In the genomic region with DNA sequence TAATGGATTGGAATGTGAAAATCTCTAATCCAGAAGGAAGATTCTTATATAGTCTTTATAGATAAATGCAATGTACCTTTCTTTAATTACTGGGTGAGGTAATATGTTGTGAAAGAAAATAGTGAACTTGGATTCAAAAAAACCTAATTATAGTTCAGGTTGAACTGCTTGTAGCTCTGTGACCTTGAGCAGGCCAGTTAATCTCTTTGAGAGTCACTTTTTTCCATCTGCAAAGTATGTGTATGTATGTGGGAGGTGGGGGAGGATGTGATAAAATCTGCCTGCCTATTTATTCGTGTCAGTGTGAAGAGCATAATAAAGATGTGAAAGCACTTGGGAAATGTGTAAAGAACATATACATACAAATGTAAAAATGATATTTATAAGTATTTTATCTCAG, we compare ENCODE assay signal across 20 cellular contexts. TPM values are rescaled to one million over a fixed set of nuclear protein-coding genes. Genes with fewer than 3 reads are reported as not detected.
A peak's percentile ranks its signal among the peaks of the same experiment; 100 is the strongest.
DNase-seq lines count a peak whose midpoint lies in the region; ATAC-seq, FAIRE-seq and TF ChIP-seq lines count a peak whose summit lies in the region.
"Had no signal": no experiment of that assay in that cellular context is flagged by ENCODE, and none has a peak within 500 bp of the region (broad histone marks: within the 10 kb centered on the region; RNA-seq: fewer than 3 reads in every experiment).

No MANE protein-coding gene starts in this region.

- H3K9ac ChIP-seq in HepG2 (ENCODE audit: insufficient read depth, low read depth, low read length): no peak overlapping the region

- DNase-seq in heart left ventricle (no peak), cardiac septum (ENCODE audit: low spot score) (no peak), chondrocyte (ENCODE audit: low spot score) (no peak), HepG2 (ENCODE audit: low spot score) (peak; percentile 43), uterus (no peak), T-helper 9 cell (no peak), foreskin keratinocyte (no peak)
- DNase-seq: activated CD4-positive, CD25-positive, alpha-beta regulatory T cell treated with anti-CD3 and anti-CD28 coated beads, Interleukin-2, amount 50 U/mL, for 72 hours; activated naive CD4-positive, alpha-beta T cell; DMS53; esophagus squamous epithelium; left lung; naive thymus-derived CD4-positive, alpha-beta T cell; psoas muscle; SHP77; T-helper 17 cell had no signal

- CTCF ChIA-PET in HepG2 (lab: Yijun Ruan, JAX; ENCODE audit: low intra/inter-chr PET ratio, low total read pairs): no interaction called here

- TF ChIP-seq EP300 in HepG2 (IDR thresholded peaks at IDR 0.05; ENCODE audit: low read depth in 2 of 2, low read length in 2 of 2): no peak
- no peak for TF ChIP-seq EP300 in HepG2 (CRISPR knock-in tag; IDR thresholded peaks at IDR 0.05; ENCODE audit: borderline replicate concordance)

- in situ Hi-C loops in HepG2 (cut with HindIII; ENCODE audit: extremely low pct_ligation_motif_present, low pct_unique_long_range_greater_than_20kb): no loop called here

- H3K9me3 Mint-ChIP-seq in chondrocyte (ENCODE audit: low read depth): peaks cover 11% of the 10 kb centered on the region

- 2 to 5% (median 3%) methylated on average over 1 of the region's 1 CpG for WGBS in heart left ventricle, 4 donors
- WGBS in HepG2 (ENCODE audit: low lambda C conversion rate): 13% methylated on average over 1 of the region's 1 CpG

- H3K4me3 ChIP-seq in heart left ventricle: no peak overlapping the region
- no peak overlapping the region for H3K4me3 ChIP-seq in HepG2 (replicated peaks in 1 of 3; ENCODE audit: insufficient read depth in 1 of 3, low read depth in 2 of 3, low read length in 3 of 3)
- no peak overlapping the region for H3K4me3 ChIP-seq in uterus
- H3K4me3 ChIP-seq: A549, esophagus squamous epithelium, left lung, psoas muscle had no signal

- no peak overlapping the region for H2AFZ ChIP-seq in HepG2 (ENCODE audit: low read length)

- H3K4me2 ChIP-seq in HepG2 (ENCODE audit: low read depth, low read length): no peak overlapping the region

- no peaks in the 10 kb centered on the region for H3K27me3 ChIP-seq in heart left ventricle
- no peaks in the 10 kb centered on the region for H3K27me3 ChIP-seq in HepG2 (ENCODE audit: control insufficient read depth in 1 of 2, insufficient read depth in 2 of 2, low read length in 2 of 2)
- no peaks in the 10 kb centered on the region for H3K27me3 ChIP-seq in uterus
- no peaks in the 10 kb centered on the region for H3K27me3 ChIP-seq in foreskin keratinocyte
- H3K27me3 ChIP-seq: esophagus squamous epithelium, left lung had no signal

- no peak for TF ChIP-seq RAD21 in HepG2 (CRISPR knock-in tag; IDR thresholded peaks at IDR 0.05)

- H3K36me3 Mint-ChIP-seq in chondrocyte (ENCODE audit: low read depth): no peaks in the 10 kb centered on the region

- no peaks in the 10 kb centered on the region; the same call in 1 of the 2 replicates for H4K20me1 ChIP-seq in HepG2 (ENCODE audit: insufficient read depth, low read length)

- H3K4me1 ChIP-seq in heart left ventricle (peaks cover 7 to 44% (median 23%) of the 10 kb centered on the region in 12 donors), HepG2 (ENCODE audit: insufficient read depth, low read length) (peaks cover 22% of the 10 kb centered on the region), uterus (no peaks in the 10 kb centered on the region), foreskin keratinocyte (peaks cover 4% of the 10 kb centered on the region)

- peaks cover 0 to 10% (median 0%) of the 10 kb centered on the region in 9 donors for H3K36me3 ChIP-seq in heart left ventricle
- H3K36me3 ChIP-seq in HepG2 (replicated peaks in 1 of 2; ENCODE audit: control insufficient read depth in 1 of 2, insufficient read depth in 2 of 2, low read length in 2 of 2): peaks cover 1 to 7% of the 10 kb centered on the region in 2 experiments; a peak in 2 of 5 replicates
- H3K36me3 ChIP-seq in uterus: no peaks in the 10 kb centered on the region

- H3K79me2 ChIP-seq in HepG2 (ENCODE audit: insufficient read depth, low read length): peaks cover 10% of the 10 kb centered on the region

- no peak overlapping the region for H3K4me3 Mint-ChIP-seq in chondrocyte (ENCODE audit: unreplicated experiment)
- H3K4me3 Mint-ChIP-seq: naive thymus-derived CD4-positive, alpha-beta T cell; T-helper 17 cell had no signal

- H3K27me3 Mint-ChIP-seq in chondrocyte (ENCODE audit: low read depth): no peaks in the 10 kb centered on the region
- H3K27me3 Mint-ChIP-seq: brain, T-helper 17 cell had no signal

- no peak for TF ChIP-seq POLR2A in heart left ventricle (IDR thresholded peaks at IDR 0.05)
- no peak for TF ChIP-seq POLR2A in HepG2 (IDR thresholded peaks at IDR 0.05; ENCODE audit: insufficient read depth in 1 of 2, low read depth in 2 of 2, low read length in 2 of 2)
- TF ChIP-seq POLR2A in uterus (IDR thresholded peaks at IDR 0.05): no peak

- peak overlapping the region; percentile 42 for H3K27ac Mint-ChIP-seq in chondrocyte (ENCODE audit: unreplicated experiment)
- H3K27ac Mint-ChIP-seq: naive thymus-derived CD4-positive, alpha-beta T cell; T-helper 17 cell had no signal

- peaks cover 0 to 14% (median 3%) of the 10 kb centered on the region in 12 donors for H3K9me3 ChIP-seq in heart left ventricle
- no peaks in the 10 kb centered on the region for H3K9me3 ChIP-seq in HepG2 (ENCODE audit: low read length)
- H3K9me3 ChIP-seq in uterus: no peaks in the 10 kb centered on the region

- ATAC-seq in heart left ventricle (peak; percentile 61 to 73 (median 64)), HepG2 (no peak; the same call in 2 of the 3 replicates), HG02798 (IDR thresholded peaks at IDR 0.05; ENCODE audit: poor library complexity, unreplicated experiment) (no peak), foreskin keratinocyte (no peak)
- ATAC-seq: A549; left lung; naive thymus-derived CD4-positive, alpha-beta T cell; T-helper 17 cell had no signal

- H3K4me1 Mint-ChIP-seq in chondrocyte (ENCODE audit: low read depth): peaks cover 38% of the 10 kb centered on the region

- TF ChIP-seq CTCF in heart left ventricle (IDR thresholded peaks at IDR 0.05) (no peak), chondrocyte (IDR thresholded peaks at IDR 0.05) (no peak), HepG2 (CRISPR knock-in tag; IDR thresholded peaks at IDR 0.05) (no peak), uterus (IDR thresholded peaks at IDR 0.05) (no peak), foreskin keratinocyte (conservative IDR thresholded peaks at IDR 0.05) (no peak)

- POLR2A ChIA-PET in HepG2 (lab: Yijun Ruan, JAX): no interaction called here

- FAIRE-seq in HepG2 (lab: Jason Lieb, UNC): no peak

- intact Hi-C loops in heart left ventricle (cut with DNase I) (no loop called here), cardiac septum (cut with DNase I) (no loop called here), HepG2 (cut with micrococcal nuclease; ENCODE audit: unreplicated experiment) (no loop called here), uterus (cut with DNase I; ENCODE audit: low total_unique reads) (no loop called here)

- H3K27ac ChIP-seq in heart left ventricle: peak overlapping the region in 9 of 12 donors; percentile 19 to 58 (median 43)
- H3K27ac ChIP-seq in HepG2 (ENCODE audit: extremely low read length, insufficient read depth, low read length): no peak overlapping the region
- peak overlapping the region; percentile 44 to 52 for H3K27ac ChIP-seq in uterus
- no peak overlapping the region for H3K27ac ChIP-seq in foreskin keratinocyte
- H3K27ac ChIP-seq: A549, HL-60, left lung, psoas muscle had no signal

- BruUV-seq in HepG2 (replicated peaks; lab: Mats Ljungman, UMichigan): no TSS peak

TF ChIP-seq in HepG2, 621 proteins besides CTCF, POLR2A, EP300 and RAD21 (continues in another document):
- TF ChIP-seq HMG20A (CRISPR knock-in tag; IDR thresholded peaks at IDR 0.05; ENCODE audit: borderline replicate concordance) (no peak), ZNF446 (CRISPR knock-in tag; IDR thresholded peaks at IDR 0.05) (no peak)

RNA-seq across cellular contexts. Expression of a gene that starts 34.4 kb away (rescaled TPM):
- 10 to 100 TPM in 2 of 9 donors, 1 to 10 TPM in 7; 7.8 to 14.3 (median 8.4) TPM for total RNA-seq in heart left ventricle
- polyA plus RNA-seq in heart left ventricle: 1 to 10 TPM; 4.0 to 9.7 TPM
- total RNA-seq in cardiac septum: 6.2 TPM
- 9.9 to 19.0 TPM (median 11.4 TPM) in 3 replicates for total RNA-seq in chondrocyte
- total RNA-seq in HepG2 (2016; rRNA removed; fragmentation: Illumina TruSeq; extraction: Trizol): 11.0 and 12.9 TPM in 2 replicates
- total RNA-seq in HepG2 (2016; cell fraction: cytosol; rRNA removed; fragmentation: Illumina TruSeq; extraction: Trizol; ENCODE audit: low read depth): 7.1 and 9.3 TPM in 2 replicates
- 10.3 and 12.5 TPM in 2 replicates for total RNA-seq in HepG2 (2016; cell fraction: insoluble cytoplasmic fraction; rRNA removed; fragmentation: Illumina TruSeq; extraction: Trizol)
- 8.0 and 10.0 TPM in 2 replicates for total RNA-seq in HepG2 (2016; cell fraction: membrane; rRNA removed; fragmentation: Illumina TruSeq; extraction: Trizol)
- 14.9 and 15.9 TPM in 2 replicates for total RNA-seq in HepG2 (2016; cell fraction: nucleus; rRNA removed; fragmentation: Illumina TruSeq; extraction: Trizol)
- 21.4 and 23.4 TPM in 2 replicates for polyA plus RNA-seq in HepG2 (2011; rRNA removed)
- polyA plus RNA-seq in HepG2 (2011; cell fraction: cytosol; rRNA removed): 10.4 and 19.7 TPM in 2 replicates
- 10.7 and 13.6 TPM in 2 replicates for polyA plus RNA-seq in HepG2 (2011; cell fraction: nucleus; rRNA removed)
- polyA plus RNA-seq in HepG2 (2012): 13.7 TPM in 2 replicates
- polyA plus RNA-seq in HepG2 (2016; cell fraction: cytosol; fragmentation: Illumina TruSeq; extraction: Trizol; ENCODE audit: low read depth): 3.3 and 5.1 TPM in 2 replicates
- 9.0 and 10.0 TPM in 2 replicates for polyA plus RNA-seq in HepG2 (2016; cell fraction: insoluble cytoplasmic fraction; fragmentation: Illumina TruSeq; extraction: Trizol; ENCODE audit: low read depth)
- polyA plus RNA-seq in HepG2 (2016; cell fraction: membrane; fragmentation: Illumina TruSeq; extraction: Trizol; ENCODE audit: low read depth): 3.6 and 6.6 TPM in 2 replicates
- polyA plus RNA-seq in HepG2 (2016; cell fraction: nucleus; fragmentation: Illumina TruSeq; extraction: Trizol; ENCODE audit: insufficient read depth, low read depth): 14.1 and 14.8 TPM in 2 replicates
- polyA minus RNA-seq in HepG2 (2011; rRNA and poly(A)+ RNA removed; ENCODE audit: low replicate concordance): 10.1 and 13.0 TPM in 2 replicates
- polyA minus RNA-seq in HepG2 (2011; cell fraction: cytosol; rRNA and poly(A)+ RNA removed): 25.0 and 28.1 TPM in 2 replicates
- polyA minus RNA-seq in HepG2 (2011; cell fraction: nucleus; rRNA and poly(A)+ RNA removed): 38.9 and 47.0 TPM in 2 replicates
- 10 to 100 TPM in 3 of 4 donors, 1 to 10 TPM in 1; 3.1 to 46.0 (median 14.7) TPM for total RNA-seq in uterus
- 19.4 and 20.5 TPM in 2 replicates for total RNA-seq in foreskin keratinocyte
- 8.3 and 8.7 TPM in 2 replicates for polyA plus RNA-seq in foreskin keratinocyte

Comparison
In these comparisons a context has a peak if more than half of its experiments do, and no peak if none do; other contexts are left out.
1. ATAC-seq: peak in heart left ventricle (4 of 4); none in HepG2 (single experiment), HG02798 (single experiment) and foreskin keratinocyte (single experiment).
2. H3K27ac ChIP-seq: peak in heart left ventricle (9 of 12) and uterus (2 of 2); none in HepG2 (single experiment) and foreskin keratinocyte (single experiment).